15 cellular contexts compared by ENCODE assay signal in the genomic region with DNA sequence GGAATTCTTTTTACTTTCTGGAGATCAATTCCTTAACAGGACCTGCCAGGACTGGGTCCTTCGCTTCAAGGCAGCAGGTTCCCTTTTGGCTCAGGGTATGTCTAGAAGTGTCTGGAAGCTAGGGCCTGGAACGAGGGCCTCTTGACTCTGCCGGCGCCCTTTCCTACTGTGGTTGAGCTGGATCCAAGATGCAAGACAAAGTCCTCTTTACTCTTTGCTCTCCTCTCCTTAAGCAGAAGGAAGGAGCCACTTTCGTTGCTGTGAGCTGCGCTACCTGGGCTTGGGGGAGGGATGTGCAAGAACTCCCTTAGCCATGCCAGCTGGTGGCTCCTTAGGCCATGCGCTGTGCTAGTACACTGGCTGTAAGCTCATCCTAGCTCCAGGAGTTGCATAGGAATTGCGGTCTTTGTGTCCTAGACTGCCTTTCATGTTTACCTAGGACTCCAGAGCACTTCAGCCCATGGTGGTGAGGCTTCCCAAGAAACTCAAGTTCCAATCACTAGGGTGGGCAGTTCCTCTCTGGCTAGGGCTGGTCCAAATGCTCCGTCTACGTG. TPM values are rescaled to one million over a fixed set of nuclear protein-coding genes. Genes with fewer than 3 reads are reported as not detected.
DNase-seq lines count a peak whose midpoint lies in the region; ATAC-seq and TF ChIP-seq lines count a peak whose summit lies in the region.
"Had no signal": no experiment of that assay in that cellular context is flagged by ENCODE, and none has a peak within 500 bp of the region (broad histone marks: within the 10 kb centered on the region; RNA-seq: fewer than 3 reads in every experiment).

No MANE protein-coding gene starts in this region.

- DNase-seq in GM06990 (ENCODE audit: extremely low read depth, insufficient read length): no peak
- no peak for DNase-seq in immature natural killer cell
- no peak for DNase-seq in WERI-Rb-1
- DNase-seq in GM03348 (ENCODE audit: low spot score): no peak
- no peak for DNase-seq in NCI-H2029 treated with DMSO at 0.1 percent for 48 hours (lab: John Stamatoyannopoulos, UW)
- DNase-seq: activated CD4-positive, CD25-positive, alpha-beta regulatory T cell; NCI-H1694 treated with DMSO at 0.1 percent for 48 hours; NCI-H446 treated with DMSO at 0.1 percent for 48 hours; ovary; sigmoid colon; stimulated activated CD4-positive, alpha-beta T cell treated with anti-CD3 and anti-CD28 coated beads, Interleukin-1b, Interleukin-23, amount 100 ng/mL, for 48 hours had no signal

- H3K27ac ChIP-seq in BLaER1 treated with 17β-estradiol and CSF1 and Interleukin-3, amounts not matched to agents 10 nM and 100 nM: no peak overlapping the region; a peak in 1 of 22 replicates
- H3K27ac ChIP-seq in WERI-Rb-1: no peak overlapping the region
- H3K27ac ChIP-seq: ovary, sigmoid colon had no signal

- peak overlapping the region; percentile 60 to 77 (median 71) for H3K4me3 Mint-ChIP-seq in immature natural killer cell
- H3K4me3 Mint-ChIP-seq: brain had no signal

- H3K36me3 ChIP-seq in BLaER1 treated with 17β-estradiol and CSF1 and Interleukin-3, amounts not matched to agents 10 nM and 100 nM: no peaks in the 10 kb centered on the region
- H3K36me3 ChIP-seq in GM06990 (ENCODE audit: control insufficient read depth, insufficient read depth, low read length) (no peaks in the 10 kb centered on the region), WERI-Rb-1 (peaks cover 16% of the 10 kb centered on the region)
- H3K36me3 ChIP-seq: ovary had no signal

- H3K36me3 Mint-ChIP-seq in immature natural killer cell: peaks cover 0 to 6% (median 0%) of the 10 kb centered on the region in 3 donors
- H3K36me3 Mint-ChIP-seq: activated naive CD4-positive, alpha-beta T cell treated with anti-CD3 and anti-CD28 coated beads, Interleukin-2, amount 50 U/mL, for 72 hours had no signal

- peak; percentile 2 for ATAC-seq in HG02798 (IDR thresholded peaks at IDR 0.05; ENCODE audit: poor library complexity, unreplicated experiment)
- ATAC-seq: activated naive CD4-positive, alpha-beta T cell treated with anti-CD3 and anti-CD28 coated beads, Interleukin-2, amount 50 U/mL, for 72 hours had no signal

- no peak overlapping the region for H3K9ac ChIP-seq in BLaER1 treated with 17β-estradiol and CSF1 and Interleukin-3, amounts not matched to agents 10 nM and 100 nM

- H3K9me3 ChIP-seq in BLaER1 treated with 17β-estradiol and CSF1 and Interleukin-3, amounts not matched to agents 10 nM and 100 nM (replicated peaks in 1 of 11): peaks cover 4 to 14% (median 11%) of the 10 kb centered on the region in 11 experiments; a peak in 14 of 22 replicates
- H3K9me3 ChIP-seq in WERI-Rb-1 (ENCODE audit: severe bottlenecking): peaks cover 6% of the 10 kb centered on the region
- H3K9me3 ChIP-seq: ovary, sigmoid colon had no signal

- no peaks in the 10 kb centered on the region for H3K27me3 ChIP-seq in BLaER1 treated with 17β-estradiol and CSF1 and Interleukin-3, amounts not matched to agents 10 nM and 100 nM
- H3K27me3 ChIP-seq in GM06990 (replicated peaks; ENCODE audit: control insufficient read depth, insufficient read depth, low read length) (no peaks in the 10 kb centered on the region), WERI-Rb-1 (ENCODE audit: insufficient read depth, low read depth, severe bottlenecking) (no peaks in the 10 kb centered on the region)
- H3K27me3 ChIP-seq: ovary, sigmoid colon had no signal

- no peaks in the 10 kb centered on the region for H4K20me1 ChIP-seq in BLaER1 treated with 17β-estradiol and CSF1 and Interleukin-3, amounts not matched to agents 10 nM and 100 nM

- peaks cover 7 to 10% (median 8%) of the 10 kb centered on the region in 3 donors for H3K27me3 Mint-ChIP-seq in immature natural killer cell (ENCODE audit: low read depth in 3 of 3)
- H3K27me3 Mint-ChIP-seq: brain had no signal

- no peak for TF ChIP-seq CTCF in GM06990 (IDR thresholded peaks at IDR 0.05; ENCODE audit: insufficient read depth, low read length, poor library complexity, severe bottlenecking)
- TF ChIP-seq CTCF in WERI-Rb-1 (IDR thresholded peaks at IDR 0.05; ENCODE audit: low read depth, low read length): no peak

- peak overlapping the region; percentile 92 to 98 (median 96) for H3K27ac Mint-ChIP-seq in immature natural killer cell
- H3K27ac Mint-ChIP-seq: activated naive CD4-positive, alpha-beta T cell treated with anti-CD3 and anti-CD28 coated beads, Interleukin-2, amount 50 U/mL, for 72 hours; brain had no signal

- H3K4me1 Mint-ChIP-seq in immature natural killer cell: peaks cover 38 to 52% of the 10 kb centered on the region in 2 donors
- H3K4me1 Mint-ChIP-seq: brain had no signal

- no peak overlapping the region for H3K4me3 ChIP-seq in BLaER1 treated with 17β-estradiol and CSF1 and Interleukin-3, amounts not matched to agents 10 nM and 100 nM
- H3K4me3 ChIP-seq in GM06990 (replicated peaks; ENCODE audit: low read depth, low read length) (peak overlapping the region; percentile 3), WERI-Rb-1 (ENCODE audit: low read depth, low read length) (no peak overlapping the region)
- H3K4me3 ChIP-seq: ovary, sigmoid colon had no signal

- H3K4me1 ChIP-seq in BLaER1 treated with 17β-estradiol and CSF1 and Interleukin-3, amounts not matched to agents 10 nM and 100 nM: peaks cover 11 to 26% (median 19%) of the 10 kb centered on the region in 10 experiments

- peaks cover 0 to 2% (median 0%) of the 10 kb centered on the region in 6 donors for H3K9me3 Mint-ChIP-seq in immature natural killer cell
- H3K9me3 Mint-ChIP-seq: activated naive CD4-positive, alpha-beta T cell treated with anti-CD3 and anti-CD28 coated beads, Interleukin-2, amount 50 U/mL, for 72 hours had no signal

- peak overlapping the region in 8 of 11 experiments; percentile 6 to 46 (median 26); a peak in 7 of 22 replicates for H3K4me2 ChIP-seq in BLaER1 treated with 17β-estradiol and CSF1 and Interleukin-3, amounts not matched to agents 10 nM and 100 nM

RNA-seq across cellular contexts. Expression of a gene that starts 18.1 kb away (rescaled TPM):
- polyA plus RNA-seq in immature natural killer cell: 1 to 10 TPM in 2 of 3 donors, not detected in 1; 1.4 to 1.7 TPM
